ENCODE assay signal across 1 cellular context in the genomic region with DNA sequence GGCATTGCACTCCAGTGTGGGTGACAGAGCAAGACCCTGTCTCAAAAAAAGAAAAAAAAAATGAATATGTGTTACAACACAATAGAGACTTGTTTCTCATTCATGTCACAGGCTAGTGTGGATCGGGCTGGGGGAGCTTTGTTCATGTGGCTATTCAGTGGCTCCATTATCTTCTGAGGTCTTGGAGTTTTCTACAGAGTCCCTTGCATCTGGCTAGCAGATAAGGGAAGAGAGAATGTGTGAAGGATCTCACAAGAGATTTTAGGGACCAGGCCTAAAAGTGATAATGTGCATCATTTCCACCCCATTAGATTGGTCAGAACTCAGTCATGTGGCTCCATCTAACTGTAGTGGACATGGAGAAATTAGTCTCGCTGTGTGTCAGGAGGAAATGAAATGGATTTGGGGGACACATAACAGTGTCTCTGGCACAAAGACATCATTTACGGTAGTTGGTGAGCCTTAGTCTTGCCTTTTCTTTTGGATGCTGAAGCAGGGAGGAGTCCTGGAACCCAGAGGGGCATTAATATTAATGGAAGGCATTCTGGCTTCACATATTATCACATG.
TF ChIP-seq lines count a peak whose summit lies in the region.

No MANE protein-coding gene starts in this region.

TF ChIP-seq in A549, 52 proteins besides CTCF, POLR2A, EP300 and RAD21 (continued from another document):
- TF ChIP-seq MYC (IDR thresholded peaks at IDR 0.05; ENCODE audit: borderline replicate concordance, low read length) (no peak), NPAS2 (CRISPR knock-in tag; IDR thresholded peaks at IDR 0.05; ENCODE audit: borderline replicate concordance) (no peak), FOSL2 (IDR thresholded peaks at IDR 0.05) (no peak), FOSL2 (CRISPR knock-in tag; IDR thresholded peaks at IDR 0.05) (no peak), HOXB13 (CRISPR knock-in tag; IDR thresholded peaks at IDR 0.05; ENCODE audit: low read depth) (no peak), CBX8 (IDR thresholded peaks at IDR 0.05) (no peak), RCOR1 (IDR thresholded peaks at IDR 0.05; ENCODE audit: low read depth, low read length) (no peak), ZC3H11A (IDR thresholded peaks at IDR 0.05) (no peak)
